19 cellular contexts compared by ENCODE assay signal in genomic region chr3:112675349-112675748, GRCh38. TPM values are rescaled to one million over a fixed set of nuclear protein-coding genes. Genes with fewer than 3 reads are reported as not detected.
DNase-seq lines count a peak whose midpoint lies in the region; ATAC-seq and TF ChIP-seq lines count a peak whose summit lies in the region.
"Had no signal": no experiment of that assay in that cellular context is flagged by ENCODE, and none has a peak within 500 bp of the region (broad histone marks: within the 10 kb centered on the region; RNA-seq: fewer than 3 reads in every experiment).

No MANE protein-coding gene starts in this region.

- DNase-seq in CD14-positive monocyte (ENCODE audit: low spot score), result no peak
- DNase-seq in H9, result no peak
- no peak for DNase-seq in central memory CD8-positive, alpha-beta T cell (ENCODE audit: low spot score in 2 of 2)
- DNase-seq in mesothelial cell of epicardium (ENCODE audit: low spot score in 2 of 2, unreplicated experiment in 2 of 2), result no peak
- DNase-seq in NCI-H1417 (lab: John Stamatoyannopoulos, UW), result no peak
- no peak for DNase-seq in NCI-H2227 (lab: John Stamatoyannopoulos, UW; ENCODE audit: unreplicated experiment)
- DNase-seq in posterior vena cava (ENCODE audit: low spot score), result no peak
- no peak for DNase-seq in activated effector memory CD4-positive, alpha-beta T cell treated with Interleukin-2 at 50 U/mL for 16 hours
- DNase-seq: effector memory CD4-positive, alpha-beta T cell; GDM1; heart right ventricle; Kasumi-1; mammary epithelial cell; NCI-H1105 treated with DMSO at 0.1 percent for 48 hours; SJCRH30; T1000 had no signal

- no peaks in the 10 kb centered on the region for H3K23me2 ChIP-seq in H9 (ENCODE audit: insufficient read length, low read depth, low read length, poor library complexity, severe bottlenecking)

- no peak overlapping the region for H4K91ac ChIP-seq in H9 (ENCODE audit: insufficient read length, low read depth, low read length)

- intact Hi-C loops in CD14-positive monocyte (cut with micrococcal nuclease), result loop anchor here in 1 of 2 donors (10.0 kb wide), 1 partner anchor 139 kb away; no protein-coding TSS in a partner anchor
- intact Hi-C loops in posterior vena cava (cut with DNase I), result no loop called here

- no peak overlapping the region for H3K14ac ChIP-seq in H9 (ENCODE audit: insufficient read depth, low read length)

- H3K27me3 Mint-ChIP-seq in CD14-positive monocyte (ENCODE audit: low read depth in 3 of 3), result peaks cover 0 to 6% (median 0%) of the 10 kb centered on the region in 3 donors
- H3K27me3 Mint-ChIP-seq in H9 (ENCODE audit: low read depth), result peaks cover 2% of the 10 kb centered on the region; the same call in 1 of the 2 replicates
- H3K27me3 Mint-ChIP-seq in central memory CD8-positive, alpha-beta T cell, result no peaks in the 10 kb centered on the region
- no peaks in the 10 kb centered on the region for H3K27me3 Mint-ChIP-seq in mesothelial cell of epicardium (ENCODE audit: low read depth)

- H2BK12ac ChIP-seq in H9 (ENCODE audit: insufficient read length, low read depth, low read length), result no peak overlapping the region

- no peak overlapping the region for H3K23ac ChIP-seq in H9 (ENCODE audit: insufficient read length, low read depth, low read length)

- H3K4me1 Mint-ChIP-seq in CD14-positive monocyte (peaks cover 73% of the 10 kb centered on the region), H9 (peaks cover 16 to 25% of the 10 kb centered on the region in 2 experiments), mesothelial cell of epicardium (peaks cover 53% of the 10 kb centered on the region)
- H3K4me1 Mint-ChIP-seq in central memory CD8-positive, alpha-beta T cell, result peaks cover 73% of the 10 kb centered on the region

- H2AFZ ChIP-seq in H9 (ENCODE audit: low read length), result no peak overlapping the region

- no peak overlapping the region for H3K18ac ChIP-seq in H9 (ENCODE audit: insufficient read length, low read depth, low read length)

- H2BK15ac ChIP-seq in H9 (ENCODE audit: low read depth, low read length), result no peak overlapping the region

- H3K4me3 Mint-ChIP-seq in CD14-positive monocyte, result peak overlapping the region in 1 of 2 donors; percentile 7
- H3K4me3 Mint-ChIP-seq in H9, result no peak overlapping the region
- no peak overlapping the region for H3K4me3 Mint-ChIP-seq in central memory CD8-positive, alpha-beta T cell
- H3K4me3 Mint-ChIP-seq in mesothelial cell of epicardium, result no peak overlapping the region
- H3K4me3 Mint-ChIP-seq: B cell had no signal

- H3K36me3 Mint-ChIP-seq in CD14-positive monocyte, result no peaks in the 10 kb centered on the region
- H3K36me3 Mint-ChIP-seq in H9 (ENCODE audit: insufficient read depth in 1 of 3, low read depth in 3 of 3), result no peaks in the 10 kb centered on the region
- H3K36me3 Mint-ChIP-seq in central memory CD8-positive, alpha-beta T cell (ENCODE audit: insufficient read depth), result peaks cover 4% of the 10 kb centered on the region
- no peaks in the 10 kb centered on the region for H3K36me3 Mint-ChIP-seq in mesothelial cell of epicardium

- no peak overlapping the region for H4K8ac ChIP-seq in H9 (replicated peaks; ENCODE audit: insufficient read length, low read depth, low read length)

- H2BK5ac ChIP-seq in H9 (ENCODE audit: insufficient read length, low read length), result no peak overlapping the region

- no peak overlapping the region for H3T11ph ChIP-seq in H9 (ENCODE audit: low read length)

- H3K27me3 ChIP-seq in H9 (ENCODE audit: insufficient read depth, low read length), result no peaks in the 10 kb centered on the region
- H3K27me3 ChIP-seq: SJCRH30, suprapubic skin had no signal

- no peak for ATAC-seq in central memory CD8-positive, alpha-beta T cell (replicated peaks; ENCODE audit: extremely low read depth, poor library complexity, severe bottlenecking)
- ATAC-seq: heart right ventricle had no signal

- no peaks in the 10 kb centered on the region for H3K79me2 ChIP-seq in H9 (ENCODE audit: insufficient read depth, low read length)

- no peak overlapping the region for H2BK120ac ChIP-seq in H9 (ENCODE audit: low read depth, low read length, poor library complexity, severe bottlenecking)

- no peak overlapping the region for H3K9ac ChIP-seq in H9 (ENCODE audit: extremely low read depth, insufficient read length, low read length)

- H3K27ac Mint-ChIP-seq in CD14-positive monocyte (peak overlapping the region in 6 of 7 donors; percentile 18 to 85 (median 36)), H9 (peak overlapping the region in 2 of 3 experiments; percentile 8 to 14; a peak in 1 of 7 replicates), mesothelial cell of epicardium (peak overlapping the region; percentile 9)
- H3K27ac Mint-ChIP-seq in central memory CD8-positive, alpha-beta T cell (ENCODE audit: low read depth), result peak overlapping the region; percentile 88
- H3K27ac Mint-ChIP-seq: B cell, nephron had no signal

- no peaks in the 10 kb centered on the region for H4K20me1 ChIP-seq in H9 (ENCODE audit: control insufficient read depth, insufficient read depth, insufficient read length)

- no peak overlapping the region for H2AK5ac ChIP-seq in H9 (ENCODE audit: insufficient read length, low read length)

- H3K79me1 ChIP-seq in H9 (ENCODE audit: insufficient read depth, low read depth, low read length, poor library complexity, severe bottlenecking), result no peaks in the 10 kb centered on the region

- peaks cover 0 to 3% (median 0%) of the 10 kb centered on the region in 7 donors for H3K9me3 Mint-ChIP-seq in CD14-positive monocyte
- no peaks in the 10 kb centered on the region for H3K9me3 Mint-ChIP-seq in H9
- H3K9me3 Mint-ChIP-seq in central memory CD8-positive, alpha-beta T cell, result no peaks in the 10 kb centered on the region
- no peaks in the 10 kb centered on the region for H3K9me3 Mint-ChIP-seq in mesothelial cell of epicardium
- H3K9me3 Mint-ChIP-seq: nephron had no signal

- WGBS in H9 (ENCODE audit: extremely low coverage, insufficient read length, low lambda C conversion rate), result no CpG with 5 or more reads among the region's 6 CpGs

- H3K27ac ChIP-seq in H9 (ENCODE audit: insufficient read length, low read depth, low read length), result no peak overlapping the region
- H3K27ac ChIP-seq: SJCRH30, suprapubic skin had no signal

- no peaks in the 10 kb centered on the region for H3K9me3 ChIP-seq in H9 (ENCODE audit: control insufficient read depth, low read depth, low read length)
- H3K9me3 ChIP-seq: heart right ventricle, SJCRH30, suprapubic skin had no signal

- H4K5ac ChIP-seq in H9 (ENCODE audit: insufficient read length, low read depth, low read length), result no peak overlapping the region

- H3K4me1 ChIP-seq in H9 (ENCODE audit: insufficient read depth, low read length), result no peaks in the 10 kb centered on the region

- H3K4ac ChIP-seq in H9 (ENCODE audit: low read depth, low read length), result no peak overlapping the region

- H3K56ac ChIP-seq in H9 (ENCODE audit: insufficient read length, low read depth, low read length), result no peak overlapping the region

- H2BK20ac ChIP-seq in H9 (ENCODE audit: low read depth, low read length, poor library complexity, severe bottlenecking), result no peak overlapping the region

- TF ChIP-seq CTCF in CD14-positive monocyte (IDR thresholded peaks at IDR 0.05) (no peak), H9 (conservative IDR thresholded peaks at IDR 0.05) (no peak), mesothelial cell of epicardium (IDR thresholded peaks at IDR 0.05; ENCODE audit: unreplicated experiment) (no peak)

- no peak overlapping the region for H3K4me2 ChIP-seq in H9 (ENCODE audit: insufficient read depth, insufficient read length, low read length)

RNA-seq across cellular contexts. Expression of gene CCDC80, which starts 34.4 kb away (rescaled TPM):
- polyA plus RNA-seq in CD14-positive monocyte, result under 1 TPM in 1 of 2 donors, not detected in 1; 0.05 TPM
- 4.6 and 5.4 TPM in 2 replicates for total RNA-seq in H9 (2021)
- 126 to 134 TPM (median 133 TPM) in 3 replicates for total RNA-seq in mesothelial cell of epicardium
- 1,000 to 10,000 TPM in 1 of 2 donors, 100 to 1,000 TPM in 1; 294 to 1,773 TPM for total RNA-seq in posterior vena cava
- total RNA-seq: B cell had no signal

Comparison
In these comparisons a context has a peak if more than half of its experiments do, and no peak if none do; other contexts are left out.
1. H3K27ac Mint-ChIP-seq: peak in every context shown above with its lines; median percentile 88 in central memory CD8-positive, alpha-beta T cell; 36 in CD14-positive monocyte; 11 in H9; 9 in mesothelial cell of epicardium.
2. RNA of gene CCDC80, which starts 34.4 kb away (total RNA-seq): 294 to 1,773 TPM in posterior vena cava and 126 to 134 TPM in mesothelial cell of epicardium; 4.6 to 5.4 TPM in H9; every median in the first group is over 10 times any median in the second.